22 cellular contexts compared by ENCODE assay signal in the genomic region with DNA sequence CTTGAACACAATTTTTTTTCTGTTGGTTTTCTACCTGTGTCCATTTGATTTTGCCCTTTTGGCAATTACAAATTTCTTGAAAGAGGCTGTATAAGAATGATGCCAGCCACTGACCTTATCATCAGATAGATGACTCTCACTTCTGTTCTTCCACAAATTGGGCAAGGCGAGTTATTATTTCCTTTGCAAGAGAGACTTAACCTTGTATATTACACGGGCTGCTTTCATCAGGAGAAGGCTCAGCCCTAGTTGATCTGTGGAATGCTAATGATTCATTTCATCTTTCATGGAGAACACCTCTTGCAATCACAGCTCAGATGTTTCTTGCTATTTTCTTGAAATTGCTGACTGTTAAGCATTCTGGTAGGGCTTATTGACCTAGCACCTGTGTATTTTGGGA.
"Had no signal": no experiment of that assay in that cellular context is flagged by ENCODE, and none has a peak within 500 bp of the region (broad histone marks: within the 10 kb centered on the region; RNA-seq: fewer than 3 reads in every experiment).

No MANE protein-coding gene starts in this region.

- DNase-seq: stimulated activated CD4-positive, alpha-beta T cell treated with anti-CD3 and anti-CD28 coated beads, Interleukin-2, amount 100 ng/mL, for 48 hours; stimulated activated CD4-positive, alpha-beta T cell treated with anti-CD3 and anti-CD28 coated beads, Interleukin-4, amount 100 ng/mL, for 1 hour; stimulated activated CD4-positive, alpha-beta T cell treated with anti-CD3 and anti-CD28 coated beads, Interleukin-4, amount 100 ng/mL, for 24 hours; stimulated activated CD4-positive, alpha-beta T cell treated with anti-CD3 and anti-CD28 coated beads, Interleukin-4, amount 100 ng/mL, for 4 hours; stimulated activated CD8-positive, alpha-beta memory T cell treated with anti-CD3 and anti-CD28 coated beads, Interleukin-4, amount 100 ng/mL, for 48 hours; stimulated activated naive B cell treated with anti-CD40 and anti-IgM and Interleukin-4, amounts not matched to agents 10 μg/mL and 1 μg/mL and 100 μg/mL, for 72 hours; stimulated activated naive CD4-positive, alpha-beta T cell; stimulated activated naive CD4-positive, alpha-beta T cell treated with Interleukin-2 at 50 U/mL for 16 hours; stimulated activated naive CD8-positive, alpha-beta T cell treated with anti-CD3 and anti-CD28 coated beads, Interleukin-15, amount 100 ng/mL, for 72 hours; stimulated activated naive CD8-positive, alpha-beta T cell treated with anti-CD3 and anti-CD28 coated beads, Interleukin-15, Interleukin-2, amounts not matched to agents 100 U/mL and 50 U/mL, for 24 hours; stomach; substantia nigra; testis; thyroid gland; tibial artery; transverse colon; trophoblast cell; upper lobe of left lung; upper lobe of right lung; uterus had no signal

- ATAC-seq: stimulated activated effector memory CD8-positive, alpha-beta T cell treated with anti-CD3 and anti-CD28 coated beads, Interleukin-12 subunit alpha, Interleukin-12 subunit beta, amount 100 ng/mL, for 72 hours; stimulated activated memory B cell treated with anti-CD40 and anti-IgM and Interleukin-4, amounts not matched to agents 10 μg/mL and 1 μg/mL and 100 μg/mL, for 72 hours; stimulated activated naive B cell treated with anti-CD40 and anti-IgM and Interleukin-4, amounts not matched to agents 10 μg/mL and 1 μg/mL and 100 μg/mL, for 72 hours; stimulated activated naive CD8-positive, alpha-beta T cell treated with anti-CD3 and anti-CD28 coated beads, Interleukin-15, amount 100 ng/mL, for 72 hours; stimulated activated naive CD8-positive, alpha-beta T cell treated with anti-CD3 and anti-CD28 coated beads, Interleukin-15, Interleukin-2, amounts not matched to agents 100 U/mL and 50 U/mL, for 24 hours; upper lobe of right lung had no signal
